19 cellular contexts compared by ENCODE assay signal in genomic region chr3:67832807-67833206, GRCh38.
DNase-seq lines count a peak whose midpoint lies in the region; ATAC-seq, FAIRE-seq and TF ChIP-seq lines count a peak whose summit lies in the region.
"Had no signal": no experiment of that assay in that cellular context is flagged by ENCODE, and none has a peak within 500 bp of the region (broad histone marks: within the 10 kb centered on the region; RNA-seq: fewer than 3 reads in every experiment).

No MANE protein-coding gene starts in this region.

- in situ Hi-C loops in GM23248 (cut with MboI) = no loop called here

- FAIRE-seq in bronchial epithelial cell (lab: Jason Lieb, UNC) = no peak
- no peak for FAIRE-seq in GM19239 (lab: Jason Lieb, UNC)
- FAIRE-seq: D721Med, GM12892, GM18507 had no signal

- H2AFZ ChIP-seq in GM23248 = no peak overlapping the region

- H3K9me2 ChIP-seq in GM23248 (ENCODE audit: insufficient read depth) = no peaks in the 10 kb centered on the region

- H3K4me3 ChIP-seq in GM23248 = no peak overlapping the region
- no peak overlapping the region for H3K4me3 ChIP-seq in bronchial epithelial cell (ENCODE audit: low read depth, low read length)

- H4K20me1 ChIP-seq in GM23248 (ENCODE audit: insufficient read depth) = no peaks in the 10 kb centered on the region

- no peaks in the 10 kb centered on the region for H3K4me1 ChIP-seq in GM23248 (ENCODE audit: insufficient read depth)
- H3K4me1 ChIP-seq: BE2C, Caco-2 had no signal

- H3K36me3 Mint-ChIP-seq in progenitor cell of endocrine pancreas (ENCODE audit: insufficient read depth) = no peaks in the 10 kb centered on the region

- no peaks in the 10 kb centered on the region for H3K27me3 Mint-ChIP-seq in progenitor cell of endocrine pancreas
- H3K27me3 Mint-ChIP-seq: CD4-positive, CD25-positive, alpha-beta regulatory T cell had no signal

- no peak overlapping the region for H3K27ac Mint-ChIP-seq in progenitor cell of endocrine pancreas
- H3K27ac Mint-ChIP-seq: CD4-positive, CD25-positive, alpha-beta regulatory T cell; HFFc6 had no signal

- H3K9ac ChIP-seq in GM23248 = no peak overlapping the region

- no peaks in the 10 kb centered on the region for H3K9me3 ChIP-seq in GM23248 (ENCODE audit: low read depth)
- H3K9me3 ChIP-seq: BE2C, Caco-2 had no signal

- DNase-seq in GM23248 = peak; percentile 0
- peak; percentile 53 for DNase-seq in NCI-H226
- peak; percentile 20 for DNase-seq in bronchial epithelial cell (ENCODE audit: low read depth)
- no peak for DNase-seq in omental fat pad (ENCODE audit: low spot score)
- DNase-seq in progenitor cell of endocrine pancreas (ENCODE audit: low spot score, unreplicated experiment) = no peak
- DNase-seq in GM19239 (ENCODE audit: insufficient read length, low spot score) = no peak
- DNase-seq: BE2C; C1 segment of cervical spinal cord; Caco-2; CD4-positive, CD25-positive, alpha-beta regulatory T cell; GDM1; GOT3; H7; HFFc6 had no signal

- no peaks in the 10 kb centered on the region for H3K27me3 ChIP-seq in GM23248 (replicated peaks; ENCODE audit: insufficient read depth)
- H3K27me3 ChIP-seq in bronchial epithelial cell (ENCODE audit: control insufficient read depth, insufficient read depth, low read length) = no peaks in the 10 kb centered on the region
- H3K27me3 ChIP-seq: BE2C had no signal

- peaks cover 15% of the 10 kb centered on the region for H3K9me3 Mint-ChIP-seq in progenitor cell of endocrine pancreas (ENCODE audit: low read depth)

- H3K4me3 Mint-ChIP-seq in progenitor cell of endocrine pancreas (ENCODE audit: low read depth) = no peak overlapping the region
- H3K4me3 Mint-ChIP-seq: CD4-positive, CD25-positive, alpha-beta regulatory T cell; HFFc6 had no signal

- H3K4me1 Mint-ChIP-seq in progenitor cell of endocrine pancreas (ENCODE audit: low read depth) = no peaks in the 10 kb centered on the region
- H3K4me1 Mint-ChIP-seq: CD4-positive, CD25-positive, alpha-beta regulatory T cell had no signal

- H3K36me3 ChIP-seq in GM23248 (ENCODE audit: low read depth) (no peaks in the 10 kb centered on the region), bronchial epithelial cell (ENCODE audit: control insufficient read depth, insufficient read depth, low read length) (no peaks in the 10 kb centered on the region)
- H3K36me3 ChIP-seq: BE2C had no signal

- 10 to 13% methylated on average over 2 of the region's 2 CpGs for WGBS in GM23248 (ENCODE audit: low coverage in 1 of 2, low lambda C conversion rate in 2 of 2, missing lambda C conversion rate in 2 of 2), 2 experiments

- no peak for TF ChIP-seq CTCF in bronchial epithelial cell (IDR thresholded peaks at IDR 0.05; ENCODE audit: insufficient read depth, low read length, severe bottlenecking)
- no peak for TF ChIP-seq CTCF in omental fat pad (IDR thresholded peaks at IDR 0.05)
- no peak for TF ChIP-seq CTCF in progenitor cell of endocrine pancreas (IDR thresholded peaks at IDR 0.05; ENCODE audit: unreplicated experiment)

- no peak overlapping the region for H3K4me2 ChIP-seq in GM23248 (ENCODE audit: unreplicated experiment)

- ATAC-seq in omental fat pad (ENCODE audit: low FRiP score) = peak; percentile 62
- no peak for ATAC-seq in HG03521 (IDR thresholded peaks at IDR 0.05; ENCODE audit: unreplicated experiment)
- ATAC-seq: HCT116 had no signal

- no peaks in the 10 kb centered on the region for H3F3A ChIP-seq in GM23248 (ENCODE audit: insufficient read depth)

- H3K79me2 ChIP-seq in GM23248 (ENCODE audit: insufficient read depth) = no peaks in the 10 kb centered on the region

- H3K27ac ChIP-seq in GM23248 = no peak overlapping the region

Comparison
In these comparisons a context has a peak if more than half of its experiments do, and no peak if none do; other contexts are left out.
1. DNase-seq: peak in GM23248 (single experiment), NCI-H226 (single experiment) and bronchial epithelial cell (single experiment); none in omental fat pad (single experiment), progenitor cell of endocrine pancreas (single experiment) and GM19239 (single experiment).